ENCODE assay signal across 8 cellular contexts in the genomic region with DNA sequence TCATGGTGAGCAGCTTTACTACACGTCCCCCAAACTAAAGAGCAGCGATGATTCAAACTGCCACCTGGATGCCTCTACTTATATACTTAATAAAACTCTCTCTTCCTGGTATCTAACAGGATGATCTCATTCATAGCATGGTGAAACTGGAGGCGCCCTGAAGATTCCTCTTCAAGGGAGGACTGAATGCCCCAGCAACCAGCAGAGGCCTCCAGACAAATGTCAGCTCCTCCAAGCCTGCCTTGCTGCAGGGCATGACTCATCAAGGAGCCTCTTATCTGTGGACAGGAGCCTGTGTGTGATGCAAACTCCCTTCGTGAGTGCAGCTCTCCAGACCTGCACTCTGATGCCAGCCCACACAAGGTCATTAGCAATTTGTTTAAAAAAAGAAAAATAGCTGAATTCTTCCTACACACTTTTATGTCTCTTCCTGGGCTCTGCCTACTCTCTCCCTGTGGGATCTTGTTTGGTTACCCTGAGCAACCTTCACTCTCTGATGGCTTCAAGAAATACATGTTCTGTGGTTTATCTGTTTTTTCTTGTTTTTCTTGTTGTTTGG. TPM values are rescaled to one million over a fixed set of nuclear protein-coding genes. Genes with fewer than 3 reads are reported as not detected.
DNase-seq lines count a peak whose midpoint lies in the region; ATAC-seq and TF ChIP-seq lines count a peak whose summit lies in the region.

No MANE protein-coding gene starts in this region.

- H2AFZ ChIP-seq in Karpas-422 (ENCODE audit: low read length) (0 out of 2 replicates have a peak overlapping the region, but pooled peaks have one; percentile 58), smooth muscle cell (ENCODE audit: low read depth) (no peak overlapping the region)

- TF ChIP-seq CTCF in WTC11 (IDR thresholded peaks at IDR 0.05) = no peak
- no peak for TF ChIP-seq CTCF in smooth muscle cell (IDR thresholded peaks at IDR 0.05; ENCODE audit: borderline replicate concordance, insufficient read depth, poor library complexity, severe bottlenecking)

- ATAC-seq in WTC11 = peak; percentile 85
- no peak for ATAC-seq in GM18520 (IDR thresholded peaks at IDR 0.05; ENCODE audit: unreplicated experiment)
- ATAC-seq in HG03571 (IDR thresholded peaks at IDR 0.05; ENCODE audit: unreplicated experiment) = no peak

- no peaks in the 10 kb centered on the region for H3K27me3 Mint-ChIP-seq in WTC11 (ENCODE audit: low read depth)

- peak; percentile 59 for DNase-seq in Karpas-422
- no peak for DNase-seq in WTC11 (ENCODE audit: low spot score)
- peak; percentile 8 for DNase-seq in fibroblast of peridontal ligament (ENCODE audit: extremely low read depth)
- peak; percentile 10 for DNase-seq in smooth muscle cell (lab: John Stamatoyannopoulos, UW; ENCODE audit: unreplicated experiment)
- DNase-seq in NCI-H1694 treated with DMSO at 0.1 percent for 48 hours (lab: John Stamatoyannopoulos, UW) = no peak

- H3K79me2 ChIP-seq in Karpas-422 (ENCODE audit: low read length) (no peaks in the 10 kb centered on the region), smooth muscle cell (ENCODE audit: low read depth) (no peaks in the 10 kb centered on the region)

- H3K9me2 ChIP-seq in Karpas-422 (replicated peaks; ENCODE audit: insufficient read depth, low read length) = no peaks in the 10 kb centered on the region

- CTCF ChIA-PET in WTC11 (lab: Charles Lee) = interaction anchor here (0.6 to 3.3 kb wide), 5 partner anchors 29 to 278 kb away, joined by 3 to 21 read pairs (median 7); no protein-coding TSS in a partner anchor

- H3F3A ChIP-seq in smooth muscle cell (ENCODE audit: low read depth) = peaks cover 10% of the 10 kb centered on the region

- H3K36me3 Mint-ChIP-seq in WTC11 = no peaks in the 10 kb centered on the region

- H3K4me2 ChIP-seq in BLaER1 treated with 17β-estradiol and CSF1 and Interleukin-3, amounts not matched to agents 10 nM and 100 nM = peak overlapping the region in 10 of 11 experiments; percentile 10 to 68 (median 58); a peak in 14 of 22 replicates
- no peak overlapping the region for H3K4me2 ChIP-seq in Karpas-422 (ENCODE audit: low read depth, low read length, poor library complexity, severe bottlenecking)
- H3K4me2 ChIP-seq in smooth muscle cell = peak overlapping the region; percentile 80

- H3K27me3 ChIP-seq in BLaER1 treated with 17β-estradiol and CSF1 and Interleukin-3, amounts not matched to agents 10 nM and 100 nM = peaks cover 0 to 32% (median 14%) of the 10 kb centered on the region in 11 experiments; a peak in 12 of 22 replicates
- H3K27me3 ChIP-seq in Karpas-422 (ENCODE audit: low read length) (no peaks in the 10 kb centered on the region), smooth muscle cell (ENCODE audit: low read depth) (no peaks in the 10 kb centered on the region)

- H3K9me3 ChIP-seq in BLaER1 treated with 17β-estradiol and CSF1 and Interleukin-3, amounts not matched to agents 10 nM and 100 nM (replicated peaks in 1 of 11) = peaks cover 0 to 3% (median 0%) of the 10 kb centered on the region in 11 experiments; a peak in 1 of 22 replicates
- H3K9me3 ChIP-seq in Karpas-422 (ENCODE audit: low read length) (no peaks in the 10 kb centered on the region), smooth muscle cell (replicated peaks; ENCODE audit: low read depth) (no peaks in the 10 kb centered on the region)

- H3K36me3 ChIP-seq in BLaER1 treated with 17β-estradiol and CSF1 and Interleukin-3, amounts not matched to agents 10 nM and 100 nM = no peaks in the 10 kb centered on the region
- H3K36me3 ChIP-seq in Karpas-422 (ENCODE audit: insufficient read depth, low read length) (no peaks in the 10 kb centered on the region), smooth muscle cell (ENCODE audit: low read depth) (no peaks in the 10 kb centered on the region)

- H4K20me1 ChIP-seq in BLaER1 treated with 17β-estradiol and CSF1 and Interleukin-3, amounts not matched to agents 10 nM and 100 nM = no peaks in the 10 kb centered on the region; a peak in 1 of 22 replicates
- H4K20me1 ChIP-seq in Karpas-422 (ENCODE audit: insufficient read depth, low read depth, low read length) (no peaks in the 10 kb centered on the region), smooth muscle cell (ENCODE audit: low read depth) (no peaks in the 10 kb centered on the region)

- no peak overlapping the region for H3K27ac Mint-ChIP-seq in WTC11

- H3K4me1 Mint-ChIP-seq in WTC11 = peaks cover 8% of the 10 kb centered on the region

- POLR2A ChIA-PET in WTC11 (lab: Charles Lee) = no interaction called here

- peak overlapping the region in 3 of 11 experiments; percentile 29 to 56 (median 45); a peak in 4 of 22 replicates for H3K27ac ChIP-seq in BLaER1 treated with 17β-estradiol and CSF1 and Interleukin-3, amounts not matched to agents 10 nM and 100 nM
- H3K27ac ChIP-seq in Karpas-422 (ENCODE audit: low read length) (no peak overlapping the region), smooth muscle cell (ENCODE audit: low read depth) (peak overlapping the region; percentile 99)

- peaks cover 17 to 28% (median 22%) of the 10 kb centered on the region in 10 experiments for H3K4me1 ChIP-seq in BLaER1 treated with 17β-estradiol and CSF1 and Interleukin-3, amounts not matched to agents 10 nM and 100 nM
- H3K4me1 ChIP-seq in Karpas-422 (ENCODE audit: low read length) = peaks cover 9% of the 10 kb centered on the region; the same call in 1 of the 2 replicates
- peaks cover 13% of the 10 kb centered on the region for H3K4me1 ChIP-seq in smooth muscle cell (ENCODE audit: low read depth)

- H3K4me3 ChIP-seq in BLaER1 treated with 17β-estradiol and CSF1 and Interleukin-3, amounts not matched to agents 10 nM and 100 nM = no peak overlapping the region
- H3K4me3 ChIP-seq in Karpas-422 (ENCODE audit: low read length) (no peak overlapping the region), smooth muscle cell (no peak overlapping the region)

- no peak overlapping the region for H3K4me3 Mint-ChIP-seq in WTC11

- 10% methylated on average over 4 of the region's 4 CpGs for WGBS in smooth muscle cell (ENCODE audit: low lambda C conversion rate)

- H3K9ac ChIP-seq in BLaER1 treated with 17β-estradiol and CSF1 and Interleukin-3, amounts not matched to agents 10 nM and 100 nM = 0 out of 22 replicates have a peak overlapping the region, but pooled peaks of 1 of the 11 experiments have one; percentile 27
- H3K9ac ChIP-seq in Karpas-422 (ENCODE audit: low read length) (no peak overlapping the region), smooth muscle cell (ENCODE audit: low read depth) (peak overlapping the region; percentile 97)

- no peaks in the 10 kb centered on the region for H3K9me3 Mint-ChIP-seq in WTC11

TF ChIP-seq in WTC11, 78 proteins besides CTCF, POLR2A, EP300 and RAD21 (continues in another document):
- TF ChIP-seq JAZF1 (CRISPR knock-in tag; IDR thresholded peaks at IDR 0.05) = no peak
- no peak for TF ChIP-seq HMGA2 (CRISPR knock-in tag; IDR thresholded peaks at IDR 0.05)
- TF ChIP-seq ZNF232 (CRISPR knock-in tag; IDR thresholded peaks at IDR 0.05) = no peak
- TF ChIP-seq SP1 (CRISPR knock-in tag; conservative IDR thresholded peaks at IDR 0.05) = no peak
- TF ChIP-seq, protein P1, sequence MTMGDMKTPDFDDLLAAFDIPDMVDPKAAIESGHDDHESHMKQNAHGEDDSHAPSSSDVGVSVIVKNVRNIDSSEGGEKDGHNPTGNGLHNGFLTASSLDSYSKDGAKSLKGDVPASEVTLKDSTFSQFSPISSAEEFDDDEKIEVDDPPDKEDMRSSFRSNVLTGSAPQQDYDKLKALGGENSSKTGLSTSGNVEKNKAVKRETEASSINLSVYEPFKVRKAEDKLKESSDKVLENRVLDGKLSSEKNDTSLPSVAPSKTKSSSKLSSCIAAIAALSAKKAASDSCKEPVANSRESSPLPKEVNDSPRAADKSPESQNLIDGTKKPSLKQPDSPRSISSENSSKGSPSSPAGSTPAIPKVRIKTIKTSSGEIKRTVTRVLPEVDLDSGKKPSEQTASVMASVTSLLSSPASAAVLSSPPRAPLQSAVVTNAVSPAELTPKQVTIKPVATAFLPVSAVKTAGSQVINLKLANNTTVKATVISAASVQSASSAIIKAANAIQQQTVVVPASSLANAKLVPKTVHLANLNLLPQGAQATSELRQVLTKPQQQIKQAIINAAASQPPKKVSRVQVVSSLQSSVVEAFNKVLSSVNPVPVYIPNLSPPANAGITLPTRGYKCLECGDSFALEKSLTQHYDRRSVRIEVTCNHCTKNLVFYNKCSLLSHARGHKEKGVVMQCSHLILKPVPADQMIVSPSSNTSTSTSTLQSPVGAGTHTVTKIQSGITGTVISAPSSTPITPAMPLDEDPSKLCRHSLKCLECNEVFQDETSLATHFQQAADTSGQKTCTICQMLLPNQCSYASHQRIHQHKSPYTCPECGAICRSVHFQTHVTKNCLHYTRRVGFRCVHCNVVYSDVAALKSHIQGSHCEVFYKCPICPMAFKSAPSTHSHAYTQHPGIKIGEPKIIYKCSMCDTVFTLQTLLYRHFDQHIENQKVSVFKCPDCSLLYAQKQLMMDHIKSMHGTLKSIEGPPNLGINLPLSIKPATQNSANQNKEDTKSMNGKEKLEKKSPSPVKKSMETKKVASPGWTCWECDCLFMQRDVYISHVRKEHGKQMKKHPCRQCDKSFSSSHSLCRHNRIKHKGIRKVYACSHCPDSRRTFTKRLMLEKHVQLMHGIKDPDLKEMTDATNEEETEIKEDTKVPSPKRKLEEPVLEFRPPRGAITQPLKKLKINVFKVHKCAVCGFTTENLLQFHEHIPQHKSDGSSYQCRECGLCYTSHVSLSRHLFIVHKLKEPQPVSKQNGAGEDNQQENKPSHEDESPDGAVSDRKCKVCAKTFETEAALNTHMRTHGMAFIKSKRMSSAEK (CRISPR knock-in tag; IDR thresholded peaks at IDR 0.05; ENCODE audit: borderline replicate concordance) = no peak
- TF ChIP-seq FOXJ3 (CRISPR knock-in tag; IDR thresholded peaks at IDR 0.05; ENCODE audit: borderline replicate concordance) = no peak
- no peak for TF ChIP-seq ZNF396 (CRISPR knock-in tag; IDR thresholded peaks at IDR 0.05; ENCODE audit: borderline replicate concordance)
- TF ChIP-seq, protein P2, sequence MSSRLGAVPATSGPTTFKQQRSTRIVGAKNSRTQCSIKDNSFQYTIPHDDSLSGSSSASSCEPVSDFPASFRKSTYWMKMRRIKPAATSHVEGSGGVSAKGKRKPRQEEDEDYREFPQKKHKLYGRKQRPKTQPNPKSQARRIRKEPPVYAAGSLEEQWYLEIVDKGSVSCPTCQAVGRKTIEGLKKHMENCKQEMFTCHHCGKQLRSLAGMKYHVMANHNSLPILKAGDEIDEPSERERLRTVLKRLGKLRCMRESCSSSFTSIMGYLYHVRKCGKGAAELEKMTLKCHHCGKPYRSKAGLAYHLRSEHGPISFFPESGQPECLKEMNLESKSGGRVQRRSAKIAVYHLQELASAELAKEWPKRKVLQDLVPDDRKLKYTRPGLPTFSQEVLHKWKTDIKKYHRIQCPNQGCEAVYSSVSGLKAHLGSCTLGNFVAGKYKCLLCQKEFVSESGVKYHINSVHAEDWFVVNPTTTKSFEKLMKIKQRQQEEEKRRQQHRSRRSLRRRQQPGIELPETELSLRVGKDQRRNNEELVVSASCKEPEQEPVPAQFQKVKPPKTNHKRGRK (CRISPR knock-in tag; IDR thresholded peaks at IDR 0.05; ENCODE audit: borderline replicate concordance) = no peak

RNA-seq across cellular contexts. Expression of gene LONRF2, which starts 30.2 kb away (rescaled TPM):
- total RNA-seq in Karpas-422 (2014; rRNA removed; shearing (Covaris generic); ENCODE audit: low replicate concordance) = not detected in 2 replicates
- total RNA-seq in WTC11 (2021) = 0.33 to 0.57 TPM (median 0.55 TPM) in 3 replicates
- 1.3 and 1.4 TPM in 2 replicates for total RNA-seq in smooth muscle cell
- 0.06 and 0.34 TPM in 2 replicates for polyA plus RNA-seq in smooth muscle cell

Comparison
In these comparisons a context has a peak if more than half of its experiments do, and no peak if none do; other contexts are left out.
1. DNase-seq: peak in Karpas-422 (single experiment), fibroblast of peridontal ligament (single experiment) and smooth muscle cell (single experiment); none in WTC11 (single experiment) and NCI-H1694 treated with DMSO at 0.1 percent for 48 hours (single experiment).